Comparison of ENCODE assay signal across 8 cellular contexts in genomic region chr2:43225788-43226557, GRCh38. TPM values are rescaled to one million over a fixed set of nuclear protein-coding genes. Genes with fewer than 3 reads are reported as not detected.
DNase-seq lines count a peak whose midpoint lies in the region; ATAC-seq, FAIRE-seq and TF ChIP-seq lines count a peak whose summit lies in the region.

No MANE protein-coding gene starts in this region.

- TF ChIP-seq CTCF in VCaP (conservative IDR thresholded peaks at IDR 0.05) (no peak), bronchial epithelial cell (IDR thresholded peaks at IDR 0.05; ENCODE audit: insufficient read depth, low read length, severe bottlenecking) (no peak), keratinocyte (optimal IDR thresholded peaks at IDR 0.05 in 1 of 3, IDR thresholded peaks at IDR 0.05 in 1 of 3, conservative IDR thresholded peaks at IDR 0.05 in 1 of 3; ENCODE audit: extremely low read depth in 1 of 3, insufficient read depth in 2 of 3, low read length in 3 of 3) (no peak)

- no peaks in the 10 kb centered on the region for H3K9me1 ChIP-seq in keratinocyte (ENCODE audit: control insufficient read depth, extremely low read depth, insufficient read depth, low read length)

- peaks cover 50% of the 10 kb centered on the region for H3K79me2 ChIP-seq in keratinocyte (ENCODE audit: control insufficient read depth, insufficient read depth, low read length)

- dilution Hi-C loops in keratinocyte (cut with MboI; ENCODE audit: extremely low pct_ligation_motif_present, low sequenced_read_pairs) = no loop called here

- H4K20me1 ChIP-seq in keratinocyte (ENCODE audit: control insufficient read depth, extremely low read depth, insufficient read depth, low read length) = peaks cover 16% of the 10 kb centered on the region

- H2AFZ ChIP-seq in keratinocyte (ENCODE audit: control insufficient read depth, low read length) = no peak overlapping the region

- peak overlapping the region; percentile 94 for H3K9ac ChIP-seq in keratinocyte (ENCODE audit: control insufficient read depth, extremely low read depth, insufficient read depth, low read length)

- H3K27me3 ChIP-seq in bronchial epithelial cell (ENCODE audit: control insufficient read depth, insufficient read depth, low read length) (no peaks in the 10 kb centered on the region), keratinocyte (ENCODE audit: control insufficient read depth, extremely low read depth, insufficient read depth, low read length) (no peaks in the 10 kb centered on the region)

- H3K4me3 ChIP-seq in bronchial epithelial cell (ENCODE audit: low read depth, low read length) (peak overlapping the region; percentile 92), keratinocyte (ENCODE audit: control insufficient read depth in 2 of 3, extremely low read depth in 1 of 3, insufficient read depth in 2 of 3, low read depth in 1 of 3, low read length in 3 of 3) (peak overlapping the region; percentile 87 to 96 (median 92))

- no peaks in the 10 kb centered on the region for H3K9me3 ChIP-seq in keratinocyte (ENCODE audit: control insufficient read depth, low read depth, low read length)

- H3K4me1 ChIP-seq in keratinocyte (ENCODE audit: control insufficient read depth, extremely low read depth, insufficient read depth, low read length) = peaks cover 29% of the 10 kb centered on the region

- peak; percentile 26 for ATAC-seq in GM21528 (IDR thresholded peaks at IDR 0.05; ENCODE audit: low FRiP score, unreplicated experiment)

- DNase-seq in ELR (ENCODE audit: low read depth) (peak; percentile 68), KBM-7 (peak; percentile 78), bronchial epithelial cell (ENCODE audit: low read depth) (no peak), keratinocyte (ENCODE audit: low read depth, low spot score) (no peak), NCI-H446 treated with DMSO at 0.1 percent for 48 hours (lab: John Stamatoyannopoulos, UW) (no peak)
- peak; percentile 40 to 59 for DNase-seq in stimulated activated CD4-positive, alpha-beta T cell treated with anti-CD3 and anti-CD28 coated beads, Interleukin-15, amount 100 ng/mL, for 1 hour (ENCODE audit: low read depth in 1 of 2, low spot score in 1 of 2)

- in situ Hi-C loops in KBM-7 (cut with MboI; ENCODE audit: low pct_unique_long_range_greater_than_20kb, low sequenced_read_pairs) = no loop called here

- no peak for FAIRE-seq in bronchial epithelial cell (lab: Jason Lieb, UNC)
- FAIRE-seq in keratinocyte (lab: Jason Lieb, UNC) = no peak

- peaks cover 8% of the 10 kb centered on the region for H3K36me3 ChIP-seq in bronchial epithelial cell (ENCODE audit: control insufficient read depth, insufficient read depth, low read length)
- peaks cover 7 to 22% of the 10 kb centered on the region in 2 experiments for H3K36me3 ChIP-seq in keratinocyte (ENCODE audit: control insufficient read depth in 2 of 2, extremely low read depth in 1 of 2, insufficient read depth in 2 of 2, low read length in 2 of 2)

- peak overlapping the region; percentile 10 for H3K4me2 ChIP-seq in keratinocyte (ENCODE audit: control insufficient read depth, extremely low read depth, insufficient read depth, low read depth, low read length)

- H3K27ac ChIP-seq in VCaP (peak overlapping the region; percentile 99), keratinocyte (ENCODE audit: control insufficient read depth, insufficient read depth, low read length) (peak overlapping the region; percentile 89)

RNA-seq across cellular contexts. Expression of gene ZFP36L2, which starts 0.4 kb away (rescaled TPM):
- total RNA-seq in bronchial epithelial cell = 4.4 and 8.2 TPM in 2 replicates
- 27.1 to 52.4 TPM (median 48.5 TPM) in 3 replicates for polyA plus RNA-seq in keratinocyte
- polyA plus RNA-seq in keratinocyte (2011; ENCODE audit: low read depth) = 190 TPM
- 38.1 and 45.1 TPM in 2 replicates for polyA plus RNA-seq in keratinocyte (2011; cell fraction: cytosol; rRNA removed)
- polyA plus RNA-seq in keratinocyte (2011; cell fraction: nucleus; rRNA removed) = 77.7 and 84.9 TPM in 2 replicates
- 151 and 162 TPM in 2 replicates for polyA plus RNA-seq in keratinocyte (2012; ENCODE audit: low replicate concordance)
- polyA minus RNA-seq in keratinocyte = 7.8 to 24.2 TPM (median 16.0 TPM) in 3 replicates
- polyA minus RNA-seq in keratinocyte (2011; cell fraction: cytosol; rRNA and poly(A)+ RNA removed) = 89.6 TPM
- polyA minus RNA-seq in keratinocyte (2011; cell fraction: nucleus; rRNA and poly(A)+ RNA removed) = 50.5 and 70.1 TPM in 2 replicates

Comparison
In these comparisons a context has a peak if more than half of its experiments do, and no peak if none do; other contexts are left out.
1. DNase-seq: peak in ELR (single experiment), KBM-7 (single experiment) and stimulated activated CD4-positive, alpha-beta T cell treated with anti-CD3 and anti-CD28 coated beads, Interleukin-15, amount 100 ng/mL, for 1 hour (2 of 2); none in bronchial epithelial cell (single experiment), keratinocyte (single experiment) and NCI-H446 treated with DMSO at 0.1 percent for 48 hours (single experiment).